ENCODE assay signal across 8 cellular contexts in genomic region chr10:31761156-31761555, GRCh38.
A peak's percentile ranks its signal among the peaks of the same experiment; 100 is the strongest.
DNase-seq lines count a peak whose midpoint lies in the region; ATAC-seq and TF ChIP-seq lines count a peak whose summit lies in the region.

No MANE protein-coding gene starts in this region.

- peaks cover 19% of the 10 kb centered on the region for H3K4me1 ChIP-seq in stomach smooth muscle (ENCODE audit: control insufficient read depth, insufficient read depth, low read length)
- no peaks in the 10 kb centered on the region for H3K4me1 ChIP-seq in prostate gland (replicated peaks)

- H3K4me1 Mint-ChIP-seq in activated CD4-positive, alpha-beta T cell treated with anti-CD3 and anti-CD28 coated beads for 36 hours = peaks cover 15% of the 10 kb centered on the region
- no peaks in the 10 kb centered on the region for H3K4me1 Mint-ChIP-seq in activated T-helper 17 cell treated with anti-CD3 and anti-CD28 coated beads, Interleukin-2, amount 50 U/mL, for 72 hours
- H3K4me1 Mint-ChIP-seq in immature natural killer cell = peaks cover 14 to 21% of the 10 kb centered on the region in 2 donors

- peak overlapping the region; percentile 85 to 87 for H3K9ac ChIP-seq in stomach smooth muscle (ENCODE audit: low read length in 2 of 2)

- peak overlapping the region; percentile 94 for H3K27ac Mint-ChIP-seq in activated CD4-positive, alpha-beta T cell treated with anti-CD3 and anti-CD28 coated beads for 36 hours
- peak overlapping the region; percentile 96 for H3K27ac Mint-ChIP-seq in activated T-helper 17 cell treated with anti-CD3 and anti-CD28 coated beads, Interleukin-2, amount 50 U/mL, for 72 hours
- H3K27ac Mint-ChIP-seq in immature natural killer cell = peak overlapping the region; percentile 85 to 98 (median 94)

- TF ChIP-seq CTCF in prostate gland (IDR thresholded peaks at IDR 0.05) = no peak

- peaks cover 3% of the 10 kb centered on the region for H3K36me3 Mint-ChIP-seq in activated CD4-positive, alpha-beta T cell treated with anti-CD3 and anti-CD28 coated beads for 36 hours (ENCODE audit: low read depth)
- peaks cover 6% of the 10 kb centered on the region for H3K36me3 Mint-ChIP-seq in activated T-helper 17 cell treated with anti-CD3 and anti-CD28 coated beads, Interleukin-2, amount 50 U/mL, for 72 hours (ENCODE audit: low read depth)
- no peaks in the 10 kb centered on the region for H3K36me3 Mint-ChIP-seq in immature natural killer cell

- WGBS in prostate gland = 97% methylated on average over 3 of the region's 3 CpGs

- POLR2A ChIA-PET in activated CD4-positive, alpha-beta T cell treated with anti-CD3 and anti-CD28 coated beads for 36 hours (lab: Charles Lee) = no interaction called here

- H3K27me3 Mint-ChIP-seq in activated CD4-positive, alpha-beta T cell treated with anti-CD3 and anti-CD28 coated beads for 36 hours = no peaks in the 10 kb centered on the region
- no peaks in the 10 kb centered on the region for H3K27me3 Mint-ChIP-seq in activated T-helper 17 cell treated with anti-CD3 and anti-CD28 coated beads, Interleukin-2, amount 50 U/mL, for 72 hours
- H3K27me3 Mint-ChIP-seq in immature natural killer cell (ENCODE audit: low read depth in 3 of 3) = peaks cover 3 to 10% (median 5%) of the 10 kb centered on the region in 3 donors

- no peaks in the 10 kb centered on the region for H3K9me3 Mint-ChIP-seq in activated CD4-positive, alpha-beta T cell treated with anti-CD3 and anti-CD28 coated beads for 36 hours (ENCODE audit: low read depth)
- no peaks in the 10 kb centered on the region for H3K9me3 Mint-ChIP-seq in activated T-helper 17 cell treated with anti-CD3 and anti-CD28 coated beads, Interleukin-2, amount 50 U/mL, for 72 hours
- H3K9me3 Mint-ChIP-seq in immature natural killer cell = no peaks in the 10 kb centered on the region

- no peaks in the 10 kb centered on the region for H3K27me3 ChIP-seq in stomach smooth muscle (ENCODE audit: control insufficient read depth in 1 of 2, insufficient read depth in 2 of 2, low read length in 2 of 2)
- H3K27me3 ChIP-seq in prostate gland (replicated peaks; ENCODE audit: insufficient read depth) = no peaks in the 10 kb centered on the region

- H3K27ac ChIP-seq in stomach smooth muscle (ENCODE audit: low read length) = peak overlapping the region; percentile 98
- peak overlapping the region in 1 of 2 donors; percentile 92 for H3K27ac ChIP-seq in prostate gland

- DNase-seq in activated CD4-positive, alpha-beta T cell treated with anti-CD3 and anti-CD28 coated beads for 36 hours = no peak
- DNase-seq in activated CD4-positive, alpha-beta T cell treated with anti-CD3 and anti-CD28 coated beads, Interleukin-2, amount 50 U/mL, for 1 hour = no peak
- DNase-seq in immature natural killer cell (no peak), HuH-7.5 (ENCODE audit: low spot score) (no peak), prostate gland (ENCODE audit: low spot score) (no peak)

- no peaks in the 10 kb centered on the region for H3K9me3 ChIP-seq in stomach smooth muscle (ENCODE audit: control insufficient read depth in 2 of 2, low read length in 2 of 2)
- H3K9me3 ChIP-seq in prostate gland = no peaks in the 10 kb centered on the region

- peak overlapping the region; percentile 91 for H3K4me3 Mint-ChIP-seq in activated CD4-positive, alpha-beta T cell treated with anti-CD3 and anti-CD28 coated beads for 36 hours
- H3K4me3 Mint-ChIP-seq in activated T-helper 17 cell treated with anti-CD3 and anti-CD28 coated beads, Interleukin-2, amount 50 U/mL, for 72 hours = peak overlapping the region; percentile 88
- peak overlapping the region; percentile 56 to 92 (median 87) for H3K4me3 Mint-ChIP-seq in immature natural killer cell

- no peak for TF ChIP-seq POLR2A in prostate gland (IDR thresholded peaks at IDR 0.05)

- no peak for ATAC-seq in activated CD4-positive, alpha-beta T cell treated with anti-CD3 and anti-CD28 coated beads for 36 hours
- ATAC-seq in activated T-helper 17 cell treated with anti-CD3 and anti-CD28 coated beads, Interleukin-2, amount 50 U/mL, for 72 hours (replicated peaks) = no peak
- ATAC-seq in HG03432 (IDR thresholded peaks at IDR 0.05; ENCODE audit: unreplicated experiment) = no peak

- no peaks in the 10 kb centered on the region for H3K36me3 ChIP-seq in stomach smooth muscle (ENCODE audit: control insufficient read depth in 2 of 2, insufficient read depth in 2 of 2, low read length in 2 of 2)
- no peaks in the 10 kb centered on the region for H3K36me3 ChIP-seq in prostate gland

- CTCF ChIA-PET in activated CD4-positive, alpha-beta T cell treated with anti-CD3 and anti-CD28 coated beads for 36 hours (lab: Charles Lee) = interaction anchor here (0.6 to 1.7 kb wide), 3 partner anchors 8 to 16 kb away, joined by 3 to 6 read pairs (median 5); no protein-coding TSS in a partner anchor

- H3K4me3 ChIP-seq in stomach smooth muscle (ENCODE audit: low read length in 2 of 2) = no peak overlapping the region
- no peak overlapping the region for H3K4me3 ChIP-seq in prostate gland

- intact Hi-C loops in activated CD4-positive, alpha-beta T cell treated with anti-CD3 and anti-CD28 coated beads for 36 hours (cut with DNase I, micrococcal nuclease) = loop anchor here (5.0 to 10.0 kb wide), 6 partner anchors 166 to 729 kb away; partner anchors contain the start of genes ARHGAP12 (in 1 of the 2), KIF5B (in 1 of the 2), ZEB1 (in 1 of the 2) and ZNF438 (in 1 of the 2)
- intact Hi-C loops in prostate gland (cut with DNase I) = loop anchor here (2.0 to 10.0 kb wide), 3 partner anchors 158 to 976 kb away; partner anchors contain the start of gene ZNF438
